Comparison of ENCODE assay signal across 8 cellular contexts in the genomic region with DNA sequence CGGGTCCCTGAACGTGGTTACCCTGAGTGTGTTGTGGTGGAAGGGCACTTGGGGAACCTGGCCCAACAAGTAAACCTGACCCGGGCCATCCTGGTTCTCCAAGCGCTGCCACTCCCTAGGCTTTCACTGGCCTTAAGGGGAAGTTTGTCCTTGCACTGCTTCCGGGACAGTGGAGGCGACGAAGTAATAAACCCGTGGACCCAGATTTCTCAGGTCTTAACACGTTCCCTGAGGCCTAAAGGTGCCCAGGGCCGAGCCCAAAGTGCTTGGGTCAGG. TPM values are rescaled to one million over a fixed set of nuclear protein-coding genes. Genes with fewer than 3 reads are reported as not detected.
DNase-seq lines count a peak whose midpoint lies in the region; ATAC-seq and TF ChIP-seq lines count a peak whose summit lies in the region.

No MANE protein-coding gene starts in this region.

- H3K27ac ChIP-seq in left lung (peak overlapping the region; percentile 71 to 86), thyroid gland (peak overlapping the region; percentile 73 to 77 (median 76))

- H3K36me3 Mint-ChIP-seq in activated T-cell treated with anti-CD3 and anti-CD28 coated beads, Interleukin-2, amount 50 U/mL, for 24 hours (ENCODE audit: low read depth), result peaks cover 16% of the 10 kb centered on the region
- no peaks in the 10 kb centered on the region for H3K36me3 Mint-ChIP-seq in activated naive CD8-positive, alpha-beta T cell treated with anti-CD3 and anti-CD28 coated beads, Interleukin-2, amount 10 ng/mL, durations not matched to agents 7 days and 5 days

- H3K27me3 Mint-ChIP-seq in activated T-cell treated with anti-CD3 and anti-CD28 coated beads, Interleukin-2, amount 50 U/mL, for 24 hours, result no peaks in the 10 kb centered on the region
- H3K27me3 Mint-ChIP-seq in activated naive CD8-positive, alpha-beta T cell treated with anti-CD3 and anti-CD28 coated beads, Interleukin-2, amount 10 ng/mL, durations not matched to agents 7 days and 5 days, result no peaks in the 10 kb centered on the region

- no peaks in the 10 kb centered on the region for H3K9me3 Mint-ChIP-seq in activated T-cell treated with anti-CD3 and anti-CD28 coated beads, Interleukin-2, amount 50 U/mL, for 24 hours
- no peaks in the 10 kb centered on the region for H3K9me3 Mint-ChIP-seq in activated naive CD8-positive, alpha-beta T cell treated with anti-CD3 and anti-CD28 coated beads, Interleukin-2, amount 10 ng/mL, durations not matched to agents 7 days and 5 days

- H3K4me3 Mint-ChIP-seq in activated T-cell treated with anti-CD3 and anti-CD28 coated beads, Interleukin-2, amount 50 U/mL, for 24 hours, result peak overlapping the region; percentile 84
- peak overlapping the region; percentile 91 for H3K4me3 Mint-ChIP-seq in activated naive CD8-positive, alpha-beta T cell treated with anti-CD3 and anti-CD28 coated beads, Interleukin-2, amount 10 ng/mL, durations not matched to agents 7 days and 5 days

- peaks cover 7 to 22% of the 10 kb centered on the region in 2 donors for H3K4me1 ChIP-seq in left lung
- H3K4me1 ChIP-seq in thyroid gland, result peaks cover 15 to 17% of the 10 kb centered on the region in 2 donors

- no peak for DNase-seq in activated T-cell treated with anti-CD3 and anti-CD28 coated beads, Interleukin-2, amount 50 U/mL, for 24 hours
- DNase-seq in activated T-cell treated with anti-CD3 and anti-CD28 coated beads for 4 hours (no peak), left lung (no peak), thyroid gland (no peak), HuH-7 (ENCODE audit: low spot score) (no peak), DMS 273 treated with DMSO at 0.1 percent for 48 hours (lab: John Stamatoyannopoulos, UW) (no peak), GM10266 (ENCODE audit: extremely low spot score) (no peak)
- DNase-seq in activated naive CD8-positive, alpha-beta T cell treated with anti-CD3 and anti-CD28 coated beads, Interleukin-2, amount 10 ng/mL, durations not matched to agents 7 days and 5 days, result no peak

- intact Hi-C loops in left lung (cut with DNase I) (no loop called here), thyroid gland (cut with DNase I) (no loop called here)

- peaks cover 20% of the 10 kb centered on the region for H3K4me1 Mint-ChIP-seq in activated T-cell treated with anti-CD3 and anti-CD28 coated beads, Interleukin-2, amount 50 U/mL, for 24 hours (ENCODE audit: low read depth)
- H3K4me1 Mint-ChIP-seq in activated naive CD8-positive, alpha-beta T cell treated with anti-CD3 and anti-CD28 coated beads, Interleukin-2, amount 10 ng/mL, durations not matched to agents 7 days and 5 days, result peaks cover 13% of the 10 kb centered on the region

- H3K36me3 ChIP-seq in left lung (no peaks in the 10 kb centered on the region), thyroid gland (no peaks in the 10 kb centered on the region)

- peak overlapping the region; percentile 90 for H3K27ac Mint-ChIP-seq in activated T-cell treated with anti-CD3 and anti-CD28 coated beads, Interleukin-2, amount 50 U/mL, for 24 hours
- H3K27ac Mint-ChIP-seq in activated naive CD8-positive, alpha-beta T cell treated with anti-CD3 and anti-CD28 coated beads, Interleukin-2, amount 10 ng/mL, durations not matched to agents 7 days and 5 days, result no peak overlapping the region

- peak overlapping the region; percentile 68 to 82 for H3K4me3 ChIP-seq in left lung
- H3K4me3 ChIP-seq in thyroid gland (replicated peaks in 1 of 3), result peak overlapping the region in 2 of 3 donors; percentile 36 to 53

- no peak for TF ChIP-seq POLR2A in thyroid gland (IDR thresholded peaks at IDR 0.05)

- H3K9me3 ChIP-seq in left lung (no peaks in the 10 kb centered on the region), thyroid gland (no peaks in the 10 kb centered on the region)

- POLR2A ChIA-PET in activated naive CD8-positive, alpha-beta T cell treated with anti-CD3 and anti-CD28 coated beads, Interleukin-2, amount 10 ng/mL, durations not matched to agents 7 days and 5 days (lab: Charles Lee), result interaction anchor here (3.5 kb wide), 1 partner anchor 16 kb away, joined by 13 read pairs; a partner anchor contains a TSS

- WGBS in thyroid gland, 2 donors, result 0 to 2% methylated on average over 7 to 9 of the region's 10 CpGs

- H3K27me3 ChIP-seq in left lung, result no peaks in the 10 kb centered on the region
- no peaks in the 10 kb centered on the region for H3K27me3 ChIP-seq in thyroid gland

- ATAC-seq in activated naive CD8-positive, alpha-beta T cell treated with anti-CD3 and anti-CD28 coated beads, Interleukin-2, amount 10 ng/mL, durations not matched to agents 7 days and 5 days (ENCODE audit: low read depth), result no peak
- peak; percentile 34 for ATAC-seq in left lung

- TF ChIP-seq CTCF in left lung (IDR thresholded peaks at IDR 0.05) (no peak), thyroid gland (IDR thresholded peaks at IDR 0.05) (no peak), GM10266 (IDR thresholded peaks at IDR 0.05; ENCODE audit: control insufficient read depth, insufficient read depth, low read depth, missing control alignments) (no peak)

RNA-seq across cellular contexts. Expression of a gene that starts 0.3 kb away (rescaled TPM):
- total RNA-seq in activated naive CD8-positive, alpha-beta T cell treated with anti-CD3 and anti-CD28 coated beads, Interleukin-2, amount 10 ng/mL, durations not matched to agents 7 days and 5 days, result 1 to 10 TPM; 1.3 to 3.2 TPM
- 10 to 100 TPM in 1 of 2 donors, 1 to 10 TPM in 1; 9.9 to 13.7 TPM for total RNA-seq in left lung
- 10 to 100 TPM in 3 of 4 donors, 1 to 10 TPM in 1; 8.0 to 25.4 (median 11.7) TPM for total RNA-seq in thyroid gland

RNA-seq across cellular contexts. Expression of a gene that starts 12.1 kb away (rescaled TPM):
- 10 to 100 TPM; 12.5 to 13.3 TPM for total RNA-seq in activated naive CD8-positive, alpha-beta T cell treated with anti-CD3 and anti-CD28 coated beads, Interleukin-2, amount 10 ng/mL, durations not matched to agents 7 days and 5 days
- total RNA-seq in left lung (10 to 100 TPM; 39.1 to 50.1 TPM), thyroid gland (10 to 100 TPM; 22.3 to 30.3 (median 24.7) TPM)

RNA-seq across cellular contexts. Expression of a gene that starts 16.4 kb away (rescaled TPM):
- 10 to 100 TPM; 90.4 to 94.2 TPM for total RNA-seq in activated naive CD8-positive, alpha-beta T cell treated with anti-CD3 and anti-CD28 coated beads, Interleukin-2, amount 10 ng/mL, durations not matched to agents 7 days and 5 days
- 100 to 1,000 TPM; 176 to 239 TPM for total RNA-seq in left lung
- total RNA-seq in thyroid gland, result 100 to 1,000 TPM; 128 to 302 (median 216) TPM

RNA-seq across cellular contexts. Expression of a gene that starts 21.3 kb away (rescaled TPM):
- total RNA-seq in activated naive CD8-positive, alpha-beta T cell treated with anti-CD3 and anti-CD28 coated beads, Interleukin-2, amount 10 ng/mL, durations not matched to agents 7 days and 5 days, result 10 to 100 TPM; 26.7 to 28.2 TPM
- total RNA-seq in left lung (10 to 100 TPM; 13.5 to 23.4 TPM), thyroid gland (10 to 100 TPM; 13.4 to 26.7 (median 22.3) TPM)

RNA-seq across cellular contexts. Expression of a gene that starts 40.1 kb away (rescaled TPM):
- 1 to 10 TPM; 1.9 to 3.0 TPM for total RNA-seq in activated naive CD8-positive, alpha-beta T cell treated with anti-CD3 and anti-CD28 coated beads, Interleukin-2, amount 10 ng/mL, durations not matched to agents 7 days and 5 days
- total RNA-seq in left lung (10 to 100 TPM; 12.4 to 28.5 TPM), thyroid gland (10 to 100 TPM in 1 of 4 donors, 1 to 10 TPM in 3; 7.2 to 11.3 (median 7.6) TPM)
